8 cellular contexts compared by ENCODE assay signal in genomic region chr15:48331796-48332641, GRCh38. TPM values are rescaled to one million over a fixed set of nuclear protein-coding genes. Genes with fewer than 3 reads are reported as not detected.
DNase-seq lines count a peak whose midpoint lies in the region; ATAC-seq, FAIRE-seq and TF ChIP-seq lines count a peak whose summit lies in the region.

No MANE protein-coding gene starts in this region.

- H3K27ac ChIP-seq in A673 (ENCODE audit: low read depth, low read length, poor library complexity, severe bottlenecking) = peak overlapping the region; percentile 98
- peak overlapping the region; percentile 95 to 99 for H3K27ac ChIP-seq in coronary artery
- H3K27ac ChIP-seq in HepG2 (ENCODE audit: extremely low read length, insufficient read depth, low read length) = peak overlapping the region; percentile 71

- no peaks in the 10 kb centered on the region for H3K9me3 ChIP-seq in A673 (ENCODE audit: low read depth, low read length, poor library complexity, severe bottlenecking)
- no peaks in the 10 kb centered on the region for H3K9me3 ChIP-seq in HepG2 (ENCODE audit: low read length)

- TF ChIP-seq EP300 in HepG2 (IDR thresholded peaks at IDR 0.05; ENCODE audit: low read depth in 2 of 2, low read length in 2 of 2) (no peak), HepG2 (CRISPR knock-in tag; IDR thresholded peaks at IDR 0.05; ENCODE audit: borderline replicate concordance) (no peak)

- peaks cover 5% of the 10 kb centered on the region for H3K79me2 ChIP-seq in HepG2 (ENCODE audit: insufficient read depth, low read length)

- BruUV-seq in A673 (replicated peaks; lab: Mats Ljungman, UMichigan) = no TSS peak
- BruUV-seq in HepG2 (replicated peaks; lab: Mats Ljungman, UMichigan) = no TSS peak

- TF ChIP-seq CTCF in A673 (conservative IDR thresholded peaks at IDR 0.05; ENCODE audit: low read depth, low read length) = no peak
- TF ChIP-seq CTCF in coronary artery (IDR thresholded peaks at IDR 0.05) = no peak
- TF ChIP-seq CTCF in HepG2 (CRISPR knock-in tag; IDR thresholded peaks at IDR 0.05) = no peak

- in situ Hi-C loops in HepG2 (cut with HindIII; ENCODE audit: extremely low pct_ligation_motif_present, low pct_unique_long_range_greater_than_20kb) = no loop called here

- H3K9ac ChIP-seq in HepG2 (ENCODE audit: insufficient read depth, low read depth, low read length) = peak overlapping the region; percentile 70

- H3K4me2 ChIP-seq in HepG2 (ENCODE audit: low read depth, low read length) = peak overlapping the region; percentile 78

- no peaks in the 10 kb centered on the region for H3K27me3 ChIP-seq in A673 (replicated peaks; ENCODE audit: insufficient read depth, low read depth, low read length, poor library complexity)
- no peaks in the 10 kb centered on the region; a peak in 1 of 5 replicates for H3K27me3 ChIP-seq in HepG2 (ENCODE audit: control insufficient read depth in 1 of 2, insufficient read depth in 2 of 2, low read length in 2 of 2)

- H2AFZ ChIP-seq in HepG2 (ENCODE audit: low read length) = no peak overlapping the region

- intact Hi-C loops in A673 (cut with micrococcal nuclease; ENCODE audit: unreplicated experiment) (no loop called here), HepG2 (cut with micrococcal nuclease; ENCODE audit: unreplicated experiment) (loop anchor here (2.0 kb wide), 2 partner anchors 23 to 905 kb away; no protein-coding TSS in a partner anchor)

- no peak for FAIRE-seq in HepG2 (lab: Jason Lieb, UNC)

- WGBS in HepG2 (ENCODE audit: low lambda C conversion rate) = under 1% methylated on average over 10 of the region's 64 CpGs

- no peaks in the 10 kb centered on the region for H4K20me1 ChIP-seq in HepG2 (ENCODE audit: insufficient read depth, low read length)

- TF ChIP-seq RAD21 in HepG2 (CRISPR knock-in tag; IDR thresholded peaks at IDR 0.05) = no peak

- ATAC-seq in GM18517 (IDR thresholded peaks at IDR 0.05; ENCODE audit: unreplicated experiment) (peak; percentile 32), HG03039 (IDR thresholded peaks at IDR 0.05; ENCODE audit: unreplicated experiment) (peak; percentile 34), HepG2 (peak; percentile 65)

- H3K4me3 ChIP-seq in A673 (ENCODE audit: low read depth, low read length, poor library complexity, severe bottlenecking) (peak overlapping the region; percentile 84), coronary artery (peak overlapping the region; percentile 99), HepG2 (replicated peaks in 1 of 3; ENCODE audit: insufficient read depth in 1 of 3, low read depth in 2 of 3, low read length in 3 of 3) (peak overlapping the region; percentile 77 to 86 (median 78))

- H3K36me3 ChIP-seq in A673 (ENCODE audit: insufficient read depth, low read length, poor library complexity, severe bottlenecking) (peaks cover 29% of the 10 kb centered on the region), HepG2 (replicated peaks in 1 of 2; ENCODE audit: control insufficient read depth in 1 of 2, insufficient read depth in 2 of 2, low read length in 2 of 2) (peaks cover 0 to 16% of the 10 kb centered on the region in 2 experiments; a peak in 3 of 5 replicates)

- DNase-seq in A673 (ENCODE audit: low spot score) = peak; percentile 88
- peak; percentile 24 for DNase-seq in NCI-H2196 treated with DMSO at 0.1 percent for 48 hours (lab: John Stamatoyannopoulos, UW; ENCODE audit: unreplicated experiment)
- peak; percentile 65 to 71 for DNase-seq in activated CD4-positive, alpha-beta T cell treated with anti-CD3 and anti-CD28 coated beads for 24 hours (ENCODE audit: low read depth in 2 of 2)
- peak; percentile 77 for DNase-seq in coronary artery (ENCODE audit: low spot score)
- DNase-seq in HepG2 (ENCODE audit: low spot score) = peak; percentile 21
- DNase-seq in stimulated activated CD4-positive, alpha-beta T cell treated with anti-CD3 and anti-CD28 coated beads, Interleukin-4, amount 100 ng/mL, for 48 hours (ENCODE audit: low read depth in 2 of 2) = peak; percentile 74 to 76

- H3K4me1 ChIP-seq in A673 (ENCODE audit: insufficient read depth, low read length, poor library complexity, severe bottlenecking) (peaks cover 17% of the 10 kb centered on the region), HepG2 (ENCODE audit: insufficient read depth, low read length) (peaks cover 38% of the 10 kb centered on the region)

- POLR2A ChIA-PET in A673 (lab: Charles Lee; ENCODE audit: low non-redundant PET) (no interaction called here), HepG2 (lab: Yijun Ruan, JAX) (interaction anchor here (0.8 kb wide), 1 partner anchor 23 kb away, joined by 3 read pairs; no protein-coding TSS in a partner anchor)

- CTCF ChIA-PET in A673 (lab: Charles Lee) = interaction anchor here (0.6 to 0.7 kb wide), 2 partner anchors 220 to 1149 kb away, joined by 5 to 6 read pairs; no protein-coding TSS in a partner anchor
- CTCF ChIA-PET in HepG2 (lab: Yijun Ruan, JAX; ENCODE audit: low intra/inter-chr PET ratio, low total read pairs) = no interaction called here

- TF ChIP-seq POLR2A in HepG2 (IDR thresholded peaks at IDR 0.05; ENCODE audit: insufficient read depth in 1 of 2, low read depth in 2 of 2, low read length in 2 of 2) = no peak

TF ChIP-seq in HepG2, 621 proteins besides CTCF, POLR2A, EP300 and RAD21 (continues in another document):
- no peak for TF ChIP-seq ZNF20 (CRISPR knock-in tag; IDR thresholded peaks at IDR 0.05)

RNA-seq across cellular contexts. Expression of gene DUT, which starts 0.8 kb away (rescaled TPM):
- 222 and 224 TPM in 2 replicates for total RNA-seq in A673 (2021)
- total RNA-seq in HepG2 (2016; rRNA removed; fragmentation: Illumina TruSeq; extraction: Trizol) = 131 and 133 TPM in 2 replicates
- total RNA-seq in HepG2 (2016; cell fraction: cytosol; rRNA removed; fragmentation: Illumina TruSeq; extraction: Trizol; ENCODE audit: low read depth) = 31.3 and 34.5 TPM in 2 replicates
- 126 and 131 TPM in 2 replicates for total RNA-seq in HepG2 (2016; cell fraction: insoluble cytoplasmic fraction; rRNA removed; fragmentation: Illumina TruSeq; extraction: Trizol)
- total RNA-seq in HepG2 (2016; cell fraction: membrane; rRNA removed; fragmentation: Illumina TruSeq; extraction: Trizol) = 44.9 and 49.3 TPM in 2 replicates
- 51.1 and 57.3 TPM in 2 replicates for total RNA-seq in HepG2 (2016; cell fraction: nucleus; rRNA removed; fragmentation: Illumina TruSeq; extraction: Trizol)
- 27.8 and 36.7 TPM in 2 replicates for polyA plus RNA-seq in HepG2 (2011; rRNA removed)
- 24.2 and 29.8 TPM in 2 replicates for polyA plus RNA-seq in HepG2 (2011; cell fraction: cytosol; rRNA removed)
- 27.8 and 32.2 TPM in 2 replicates for polyA plus RNA-seq in HepG2 (2011; cell fraction: nucleus; rRNA removed)
- polyA plus RNA-seq in HepG2 (2012) = 29.9 and 67.3 TPM in 2 replicates
- 35.0 and 42.7 TPM in 2 replicates for polyA plus RNA-seq in HepG2 (2016; cell fraction: cytosol; fragmentation: Illumina TruSeq; extraction: Trizol; ENCODE audit: low read depth)
- polyA plus RNA-seq in HepG2 (2016; cell fraction: insoluble cytoplasmic fraction; fragmentation: Illumina TruSeq; extraction: Trizol; ENCODE audit: low read depth) = 145 and 152 TPM in 2 replicates
- 45.2 and 48.1 TPM in 2 replicates for polyA plus RNA-seq in HepG2 (2016; cell fraction: membrane; fragmentation: Illumina TruSeq; extraction: Trizol; ENCODE audit: low read depth)
- 104 and 112 TPM in 2 replicates for polyA plus RNA-seq in HepG2 (2016; cell fraction: nucleus; fragmentation: Illumina TruSeq; extraction: Trizol; ENCODE audit: insufficient read depth, low read depth)
- polyA minus RNA-seq in HepG2 (2011; rRNA and poly(A)+ RNA removed; ENCODE audit: low replicate concordance) = 4.1 and 20.6 TPM in 2 replicates
- 19.6 and 24.6 TPM in 2 replicates for polyA minus RNA-seq in HepG2 (2011; cell fraction: cytosol; rRNA and poly(A)+ RNA removed)
- 13.9 and 16.2 TPM in 2 replicates for polyA minus RNA-seq in HepG2 (2011; cell fraction: nucleus; rRNA and poly(A)+ RNA removed)

Comparison
In these comparisons a context has a peak if more than half of its experiments do, and no peak if none do; other contexts are left out.
1. Peak in every context shown above with its lines: DNase-seq, ATAC-seq, H3K4me3 ChIP-seq and H3K27ac ChIP-seq.
2. DNase-seq: peak in every context shown above with its lines; median percentile 88 in A673; 77 in coronary artery; 75 in stimulated activated CD4-positive, alpha-beta T cell treated with anti-CD3 and anti-CD28 coated beads, Interleukin-4, amount 100 ng/mL, for 48 hours; 68 in activated CD4-positive, alpha-beta T cell treated with anti-CD3 and anti-CD28 coated beads for 24 hours; 24 in NCI-H2196 treated with DMSO at 0.1 percent for 48 hours; 21 in HepG2.